In the genomic region with DNA sequence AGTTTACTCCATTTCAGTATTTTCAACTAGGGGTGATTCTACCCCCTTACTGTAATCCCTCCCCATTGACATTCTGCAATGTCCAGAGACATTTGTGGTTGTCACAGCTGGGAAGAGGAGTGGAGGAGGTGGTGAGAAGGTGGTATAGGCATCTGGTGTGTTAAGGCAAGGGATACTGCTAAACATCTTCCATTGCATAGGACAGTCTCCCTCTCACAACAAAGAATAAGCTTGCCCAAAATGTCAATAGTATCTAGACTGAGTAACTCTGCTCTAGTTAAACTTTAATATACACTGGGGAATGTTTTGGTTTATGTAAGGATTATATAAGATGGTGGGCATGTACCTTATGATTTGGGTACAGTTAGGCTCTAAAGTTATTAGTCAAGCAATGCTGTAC, we compare ENCODE assay signal across 25 cellular contexts.
"Had no signal": no experiment of that assay in that cellular context is flagged by ENCODE, and none has a peak within 500 bp of the region (broad histone marks: within the 10 kb centered on the region; RNA-seq: fewer than 3 reads in every experiment).

No MANE protein-coding gene starts in this region.

- H3K9me3 ChIP-seq: colonic mucosa, esophagus squamous epithelium, gastrocnemius medialis, heart right ventricle, left lung, lower lobe of right lung had no signal

- ATAC-seq: effector memory CD8-positive, alpha-beta T cell; esophagus mucosa; gastrocnemius medialis; heart right ventricle; left cardiac atrium; left lung; left ventricle myocardium superior; lower lobe of right lung had no signal

- FAIRE-seq: endometrium, islet of Langerhans, keratinocyte had no signal

- H3K27me3 ChIP-seq: colonic mucosa, esophagus squamous epithelium, gastrocnemius medialis, heart right ventricle, left lung had no signal

- H3K4me1 ChIP-seq: colonic mucosa, esophagus squamous epithelium, gastrocnemius medialis, heart right ventricle, left lung, lower lobe of right lung had no signal

- H3K4me3 ChIP-seq: colonic mucosa, esophagus squamous epithelium, gastrocnemius medialis, heart right ventricle, left lung, lower lobe of right lung had no signal

- DNase-seq: colonic mucosa; cortex of kidney; effector CD8-positive, alpha-beta T cell; effector memory CD8-positive, alpha-beta T cell; endodermal cell; erythroblast; esophagus squamous epithelium; foreskin fibroblast; foreskin melanocyte; gastrocnemius medialis; glutamatergic neuron; head of caudate nucleus; heart right ventricle; hippocampal formation; left cardiac atrium; left lung; left ventricle myocardium superior; lower lobe of right lung; mesendoderm; midbrain had no signal

- H3K27ac ChIP-seq: colonic mucosa, epithelial cell of prostate, esophagus squamous epithelium, gastrocnemius medialis, heart right ventricle, left lung, lower lobe of right lung had no signal

- H3K36me3 ChIP-seq: colonic mucosa, esophagus squamous epithelium, gastrocnemius medialis, heart right ventricle, left lung, lower lobe of right lung had no signal
